8 cellular contexts compared by ENCODE assay signal in the genomic region with DNA sequence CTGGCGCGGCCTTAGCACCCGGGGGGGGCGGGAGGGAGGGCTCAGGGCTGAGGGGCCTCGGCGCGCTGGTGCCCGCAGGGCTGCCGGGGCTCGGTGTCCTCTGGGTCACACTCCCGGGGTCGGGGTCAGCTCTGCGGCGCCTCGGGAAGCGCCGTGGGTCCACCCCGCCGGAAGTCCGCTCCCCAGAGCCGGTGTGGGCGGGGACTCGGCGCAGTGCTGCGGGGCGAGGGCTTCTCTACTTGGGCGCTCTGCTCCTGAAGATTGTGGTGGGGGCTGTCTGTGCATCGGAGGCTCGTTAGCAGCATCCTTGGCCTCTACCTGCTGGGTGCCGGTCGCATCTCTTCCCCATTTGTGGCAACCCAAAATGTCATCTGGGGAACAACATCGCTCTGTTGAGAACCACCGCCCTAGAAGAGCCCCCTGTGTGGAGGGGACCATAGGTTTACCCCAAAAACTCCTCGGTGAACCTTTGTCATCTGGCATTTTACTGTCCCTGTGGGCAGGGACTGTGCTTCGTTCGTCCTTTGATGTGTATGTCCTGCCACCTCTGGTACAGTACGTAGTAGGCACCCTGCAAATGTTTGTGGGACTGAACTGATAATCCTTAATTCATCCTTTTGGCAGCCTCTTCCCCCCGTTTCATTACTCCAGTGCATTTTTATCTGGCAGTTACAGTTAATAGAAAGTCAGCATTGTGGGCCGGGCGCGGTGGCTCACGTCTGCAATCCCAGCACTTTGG. TPM values are rescaled to one million over a fixed set of nuclear protein-coding genes. Genes with fewer than 3 reads are reported as not detected.
A peak's percentile ranks its signal among the peaks of the same experiment; 100 is the strongest.
DNase-seq lines count a peak whose midpoint lies in the region; ATAC-seq lines count a peak whose summit lies in the region.

No MANE protein-coding gene starts in this region.

- peak; percentile 21 for DNase-seq in NCI-H1436 (lab: John Stamatoyannopoulos, UW)
- no peak for DNase-seq in NCI-H1436 treated with DMSO at 0.1 percent for 48 hours (lab: John Stamatoyannopoulos, UW)
- DNase-seq in HCEC 1CT: peak; percentile 41
- DNase-seq in MG63: peak; percentile 61
- DNase-seq in activated CD4-positive, alpha-beta T cell treated with anti-CD3 and anti-CD28 coated beads, Interleukin-2, amount 50 U/mL, for 24 hours (ENCODE audit: low read depth in 1 of 2, low spot score in 1 of 2): peak; percentile 17 to 44
- DNase-seq in effector memory CD8-positive, alpha-beta T cell: peak in 2 of 3 experiments; percentile 33 to 37
- DNase-seq in stimulated activated CD8-positive, alpha-beta memory T cell treated with anti-CD3 and anti-CD28 coated beads, Interleukin-7, amount 100 ng/mL, for 24 hours (ENCODE audit: low read depth): peak; percentile 18

- peaks cover 5 to 7% of the 10 kb centered on the region in 2 donors for H3K27me3 Mint-ChIP-seq in effector memory CD8-positive, alpha-beta T cell

- H3K27me3 ChIP-seq in MG63 (no peaks in the 10 kb centered on the region), mononuclear cell (ENCODE audit: insufficient read depth, low read length) (no peaks in the 10 kb centered on the region)

- peaks cover 46% of the 10 kb centered on the region for H3K4me1 ChIP-seq in mononuclear cell (ENCODE audit: insufficient read depth, low read length)

- H3K4me1 Mint-ChIP-seq in effector memory CD8-positive, alpha-beta T cell (ENCODE audit: low read depth in 2 of 2): peaks cover 34 to 51% of the 10 kb centered on the region in 2 donors

- peaks cover 3% of the 10 kb centered on the region; the same call in 1 of the 2 replicates for H3K36me3 ChIP-seq in MG63

- H3K4me3 ChIP-seq in MG63 (peak overlapping the region; percentile 79), mononuclear cell (ENCODE audit: low read length) (peak overlapping the region; percentile 74)

- no peaks in the 10 kb centered on the region for H3K9me3 Mint-ChIP-seq in effector memory CD8-positive, alpha-beta T cell

- peak overlapping the region; percentile 93 to 95 for H3K27ac Mint-ChIP-seq in effector memory CD8-positive, alpha-beta T cell

- H3K9me3 ChIP-seq in MG63 (no peaks in the 10 kb centered on the region), mononuclear cell (ENCODE audit: low read depth, low read length) (no peaks in the 10 kb centered on the region)

- ATAC-seq in effector memory CD8-positive, alpha-beta T cell (replicated peaks): peak; percentile 67

- peak overlapping the region; percentile 94 to 95 for H3K4me3 Mint-ChIP-seq in effector memory CD8-positive, alpha-beta T cell

- peaks cover 27% of the 10 kb centered on the region for H3K36me3 Mint-ChIP-seq in effector memory CD8-positive, alpha-beta T cell (ENCODE audit: insufficient read depth)

RNA-seq across cellular contexts. Expression of a gene that starts 0.6 kb away (rescaled TPM):
- total RNA-seq in MG63 (2014; rRNA removed; shearing (Covaris generic); ENCODE audit: low replicate concordance): 24.5 and 33.9 TPM in 2 replicates
- total RNA-seq in mononuclear cell: 39.0 TPM
